9 cellular contexts compared by ENCODE assay signal in the genomic region with DNA sequence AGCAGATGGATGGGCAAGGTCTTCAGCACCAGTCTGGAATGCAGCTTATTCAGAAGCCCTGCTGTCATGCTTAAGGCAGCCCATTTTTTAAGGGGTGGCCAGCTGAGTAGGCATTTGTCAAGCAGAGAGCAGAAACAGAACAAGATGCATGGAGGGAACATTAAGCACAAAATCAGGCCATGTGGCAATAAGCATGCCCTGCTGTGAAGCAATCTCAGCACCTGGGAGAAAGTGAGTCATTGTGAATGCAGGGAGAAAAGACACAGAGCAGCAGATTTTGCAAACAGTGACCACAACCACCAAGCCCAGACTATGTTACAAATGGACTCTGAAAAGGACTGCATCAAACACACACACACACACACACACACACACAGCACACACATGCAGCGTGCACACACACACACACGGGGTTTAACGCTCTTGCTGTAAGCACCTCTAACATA.
DNase-seq lines count a peak whose midpoint lies in the region; ATAC-seq and TF ChIP-seq lines count a peak whose summit lies in the region.
"Had no signal": no experiment of that assay in that cellular context is flagged by ENCODE, and none has a peak within 500 bp of the region (broad histone marks: within the 10 kb centered on the region; RNA-seq: fewer than 3 reads in every experiment).

No MANE protein-coding gene starts in this region.

- no TSS peak for BruUV-seq in OCI-LY7 (replicated peaks; lab: Mats Ljungman, UMichigan)

- no peak overlapping the region for H3K27ac ChIP-seq in iPS-20b (ENCODE audit: low read length)
- H3K27ac ChIP-seq in ascending aorta = no peak overlapping the region
- H3K27ac ChIP-seq in OCI-LY7 (ENCODE audit: low read depth, low read length, poor library complexity, severe bottlenecking) = no peak overlapping the region

- no peaks in the 10 kb centered on the region for H4K20me1 ChIP-seq in OCI-LY7 (ENCODE audit: insufficient read depth, low read length)

- DNase-seq in AG09309 (ENCODE audit: low read depth) (peak; percentile 65), HS-5 (ENCODE audit: low read depth) (peak; percentile 88), SW480 (ENCODE audit: low spot score) (peak; percentile 14), ascending aorta (ENCODE audit: low spot score in 2 of 2) (no peak), OCI-LY7 (ENCODE audit: low spot score) (no peak)
- DNase-seq in activated naive CD8-positive, alpha-beta T cell treated with anti-CD3 and anti-CD28 coated beads, Interleukin-2, amount 50 U/mL, for 24 hours = no peak
- DNase-seq: activated CD4-positive, alpha-beta T cell treated with anti-CD3 and anti-CD28 coated beads, Interleukin-2, amount 50 U/mL, for 48 hours had no signal

- no peaks in the 10 kb centered on the region for H3K4me1 Mint-ChIP-seq in activated naive CD8-positive, alpha-beta T cell treated with anti-CD3 and anti-CD28 coated beads, Interleukin-2, amount 50 U/mL, for 24 hours

- TF ChIP-seq CTCF in AG09309 (IDR thresholded peaks at IDR 0.05; ENCODE audit: control insufficient read depth, insufficient read depth, low read depth, low read length, missing control alignments) = no peak
- TF ChIP-seq CTCF in ascending aorta (IDR thresholded peaks at IDR 0.05) = no peak
- no peak for TF ChIP-seq CTCF in OCI-LY7 (conservative IDR thresholded peaks at IDR 0.05; ENCODE audit: low read length)

- no peaks in the 10 kb centered on the region for H3K79me2 ChIP-seq in OCI-LY7 (ENCODE audit: insufficient read depth, low read depth, low read length)

- intact Hi-C loops in ascending aorta (cut with DNase I) = no loop called here
- intact Hi-C loops in OCI-LY7 (cut with micrococcal nuclease; ENCODE audit: unreplicated experiment) = no loop called here

- POLR2A ChIA-PET in OCI-LY7 (lab: Charles Lee) = interaction anchor here (0.6 to 1.2 kb wide), 5 partner anchors 19 to 1605 kb away, joined by 3 to 6 read pairs (median 3); no protein-coding TSS in a partner anchor

- no peak overlapping the region for H2AFZ ChIP-seq in OCI-LY7 (ENCODE audit: low read length)

- CTCF ChIA-PET in OCI-LY7 (lab: Charles Lee; ENCODE audit: unreplicated experiment) = no interaction called here

- H3K4me2 ChIP-seq in OCI-LY7 (ENCODE audit: low read length) = no peak overlapping the region

- peaks cover 4% of the 10 kb centered on the region for H3K27me3 Mint-ChIP-seq in activated naive CD8-positive, alpha-beta T cell treated with anti-CD3 and anti-CD28 coated beads, Interleukin-2, amount 50 U/mL, for 24 hours

- H3K4me3 Mint-ChIP-seq in activated naive CD8-positive, alpha-beta T cell treated with anti-CD3 and anti-CD28 coated beads, Interleukin-2, amount 50 U/mL, for 24 hours = no peak overlapping the region

- H3K4me1 ChIP-seq in iPS-20b (ENCODE audit: insufficient read depth, low read length) = peaks cover 34% of the 10 kb centered on the region
- H3K4me1 ChIP-seq in ascending aorta = no peaks in the 10 kb centered on the region
- H3K4me1 ChIP-seq in OCI-LY7 (ENCODE audit: insufficient read depth, low read length, poor library complexity, severe bottlenecking) = no peaks in the 10 kb centered on the region

- peaks cover 15% of the 10 kb centered on the region for H3K9me3 Mint-ChIP-seq in activated naive CD8-positive, alpha-beta T cell treated with anti-CD3 and anti-CD28 coated beads, Interleukin-2, amount 50 U/mL, for 24 hours

- H3K36me3 ChIP-seq in iPS-20b (ENCODE audit: insufficient read depth, low read depth, low read length) (no peaks in the 10 kb centered on the region), ascending aorta (no peaks in the 10 kb centered on the region), OCI-LY7 (ENCODE audit: insufficient read depth, low read length) (no peaks in the 10 kb centered on the region)

- H3K27ac Mint-ChIP-seq in activated naive CD8-positive, alpha-beta T cell treated with anti-CD3 and anti-CD28 coated beads, Interleukin-2, amount 50 U/mL, for 24 hours = no peak overlapping the region

- H3K9me2 ChIP-seq in OCI-LY7 (ENCODE audit: insufficient read depth, low read length) = no peaks in the 10 kb centered on the region

- no peaks in the 10 kb centered on the region for H3K36me3 Mint-ChIP-seq in activated naive CD8-positive, alpha-beta T cell treated with anti-CD3 and anti-CD28 coated beads, Interleukin-2, amount 50 U/mL, for 24 hours (ENCODE audit: low read depth)

- H3K9ac ChIP-seq in iPS-20b (ENCODE audit: low read depth, low read length) = peak overlapping the region; percentile 52

- ATAC-seq in activated naive CD8-positive, alpha-beta T cell treated with anti-CD3 and anti-CD28 coated beads, Interleukin-2, amount 50 U/mL, for 24 hours = no peak
- ATAC-seq in HG02973 (IDR thresholded peaks at IDR 0.05; ENCODE audit: unreplicated experiment) = no peak

- H3K9me3 ChIP-seq in iPS-20b (ENCODE audit: insufficient read depth, low read depth, low read length) = peaks cover 6% of the 10 kb centered on the region; the same call in 1 of the 2 replicates
- peaks cover 3 to 15% of the 10 kb centered on the region in 2 donors for H3K9me3 ChIP-seq in ascending aorta
- H3K9me3 ChIP-seq in OCI-LY7 (ENCODE audit: low read length) = no peaks in the 10 kb centered on the region

- H3K27me3 ChIP-seq in iPS-20b (ENCODE audit: insufficient read depth, low read length) (no peaks in the 10 kb centered on the region), ascending aorta (no peaks in the 10 kb centered on the region)

- no peak overlapping the region for H3K4me3 ChIP-seq in AG09309 (ENCODE audit: control insufficient read depth, low read depth, low read length)
- H3K4me3 ChIP-seq in iPS-20b (ENCODE audit: low read length) = peak overlapping the region; percentile 17; the same call in 1 of the 2 replicates
- no peak overlapping the region for H3K4me3 ChIP-seq in ascending aorta
- no peak overlapping the region for H3K4me3 ChIP-seq in OCI-LY7 (ENCODE audit: low read depth, low read length, poor library complexity, severe bottlenecking)

Comparison
In these comparisons a context has a peak if more than half of its experiments do, and no peak if none do; other contexts are left out.
1. DNase-seq: peak in AG09309 (single experiment), HS-5 (single experiment) and SW480 (single experiment); none in ascending aorta (0 of 2), activated naive CD8-positive, alpha-beta T cell treated with anti-CD3 and anti-CD28 coated beads, Interleukin-2, amount 50 U/mL, for 24 hours (single experiment) and OCI-LY7 (single experiment).